In genomic region chr4:47856713-47857112, GRCh38 we compare ENCODE assay signal across 18 cellular contexts. TPM values are rescaled to one million over a fixed set of nuclear protein-coding genes. Genes with fewer than 3 reads are reported as not detected.
DNase-seq lines count a peak whose midpoint lies in the region; ATAC-seq, FAIRE-seq and TF ChIP-seq lines count a peak whose summit lies in the region.
"Had no signal": no experiment of that assay in that cellular context is flagged by ENCODE, and none has a peak within 500 bp of the region (broad histone marks: within the 10 kb centered on the region; RNA-seq: fewer than 3 reads in every experiment).

No MANE protein-coding gene starts in this region.

- no peak for TF ChIP-seq POLR2A in breast epithelium (IDR thresholded peaks at IDR 0.05)

- H3K27ac ChIP-seq in breast epithelium: no peak overlapping the region
- no peak overlapping the region for H3K27ac ChIP-seq in left lung
- H3K27ac ChIP-seq: 22Rv1, A549, BLaER1 had no signal

- H3K36me3 Mint-ChIP-seq in MCF 10A (ENCODE audit: insufficient read depth, unreplicated experiment): peaks cover 34% of the 10 kb centered on the region

- H3K27ac Mint-ChIP-seq in MCF 10A (ENCODE audit: low read depth, unreplicated experiment): peak overlapping the region; percentile 73
- H3K27ac Mint-ChIP-seq: CD14-positive monocyte; CD4-positive, alpha-beta memory T cell had no signal

- H3K36me3 ChIP-seq in breast epithelium (no peaks in the 10 kb centered on the region), left lung (peaks cover 0 to 22% of the 10 kb centered on the region in 2 donors)

- no peak overlapping the region for H3K4me3 Mint-ChIP-seq in MCF 10A (ENCODE audit: unreplicated experiment)
- H3K4me3 Mint-ChIP-seq: CD14-positive monocyte; CD4-positive, alpha-beta memory T cell had no signal

- peaks cover 10% of the 10 kb centered on the region for H3K9me3 Mint-ChIP-seq in MCF 10A (ENCODE audit: unreplicated experiment)
- H3K9me3 Mint-ChIP-seq: CD4-positive, alpha-beta memory T cell had no signal

- intact Hi-C loops in MCF 10A (cut with micrococcal nuclease): no loop called here
- intact Hi-C loops in breast epithelium (cut with DNase I; ENCODE audit: low total_unique reads): no loop called here
- intact Hi-C loops in left lung (cut with DNase I): no loop called here

- H3K4me3 ChIP-seq in breast epithelium: no peak overlapping the region
- no peak overlapping the region for H3K4me3 ChIP-seq in left lung
- H3K4me3 ChIP-seq: A549, BLaER1 had no signal

- CTCF ChIA-PET in MCF 10A (lab: Yijun Ruan, JAX): interaction anchor here (0.6 to 1.7 kb wide), 5 partner anchors 12 to 1901 kb away, joined by 3 to 5 read pairs (median 4); no protein-coding TSS in a partner anchor

- ATAC-seq in left lung (peak; percentile 42), esophagus mucosa (no peak), GM19452 (IDR thresholded peaks at IDR 0.05; ENCODE audit: unreplicated experiment) (no peak)
- ATAC-seq: A549, HepG2 had no signal

- DNase-seq in MCF 10A (ENCODE audit: unreplicated experiment) (no peak), breast epithelium (ENCODE audit: low spot score in 2 of 2) (no peak), amniotic epithelial cell (ENCODE audit: low read depth) (peak; percentile 43), left lung (no peak), urothelium cell line (ENCODE audit: low spot score) (no peak)
- DNase-seq: CD4-positive, alpha-beta memory T cell; DMS153; DMS79; GF-D8; HCEC 1CT had no signal

- no peaks in the 10 kb centered on the region for H3K4me1 ChIP-seq in breast epithelium
- H3K4me1 ChIP-seq in left lung: no peaks in the 10 kb centered on the region
- H3K4me1 ChIP-seq: A549, BLaER1 had no signal

- peaks cover 32% of the 10 kb centered on the region for H3K4me1 Mint-ChIP-seq in MCF 10A (ENCODE audit: insufficient read depth, unreplicated experiment)

- POLR2A ChIA-PET in MCF 10A (lab: Yijun Ruan, JAX): interaction anchor here (0.8 kb wide), 1 partner anchor 9 kb away, joined by 3 read pairs; no protein-coding TSS in a partner anchor

- H3K9me3 ChIP-seq in breast epithelium (no peaks in the 10 kb centered on the region), left lung (no peaks in the 10 kb centered on the region)
- H3K9me3 ChIP-seq: A549, BLaER1 had no signal

- H3K27me3 Mint-ChIP-seq in MCF 10A (ENCODE audit: insufficient read depth, unreplicated experiment): no peaks in the 10 kb centered on the region
- H3K27me3 Mint-ChIP-seq: CD4-positive, alpha-beta memory T cell had no signal

- H3K27me3 ChIP-seq in breast epithelium: no peaks in the 10 kb centered on the region
- no peaks in the 10 kb centered on the region for H3K27me3 ChIP-seq in left lung
- H3K27me3 ChIP-seq: BLaER1 had no signal

- FAIRE-seq in urothelium cell line (lab: Jason Lieb, UNC): no peak
- FAIRE-seq: A549, H54, HepG2 had no signal

- no TSS peak for BruUV-seq in MCF 10A (replicated peaks; lab: Mats Ljungman, UMichigan)

- TF ChIP-seq CTCF in MCF 10A (IDR thresholded peaks at IDR 0.05; ENCODE audit: unreplicated experiment) (no peak), breast epithelium (IDR thresholded peaks at IDR 0.05) (no peak), left lung (IDR thresholded peaks at IDR 0.05) (no peak)

RNA-seq across cellular contexts. Expression of gene CORIN, which starts 18.8 kb away (rescaled TPM):
- total RNA-seq in MCF 10A (2022) (0.44 and 1.0 TPM in 2 replicates), breast epithelium (1 to 10 TPM; 1.6 to 6.4 (median 1.6) TPM), left lung (1 to 10 TPM; 1.4 to 6.3 TPM), esophagus mucosa (0.88 TPM)

RNA-seq across cellular contexts. Expression of gene NFXL1, which starts 57.7 kb away (rescaled TPM):
- total RNA-seq in MCF 10A (2022) (52.4 and 53.0 TPM in 2 replicates), breast epithelium (10 to 100 TPM; 12.5 to 22.7 (median 20.0) TPM), left lung (10 to 100 TPM; 10.1 to 19.0 TPM), esophagus mucosa (9.7 TPM)
